In the genomic region with DNA sequence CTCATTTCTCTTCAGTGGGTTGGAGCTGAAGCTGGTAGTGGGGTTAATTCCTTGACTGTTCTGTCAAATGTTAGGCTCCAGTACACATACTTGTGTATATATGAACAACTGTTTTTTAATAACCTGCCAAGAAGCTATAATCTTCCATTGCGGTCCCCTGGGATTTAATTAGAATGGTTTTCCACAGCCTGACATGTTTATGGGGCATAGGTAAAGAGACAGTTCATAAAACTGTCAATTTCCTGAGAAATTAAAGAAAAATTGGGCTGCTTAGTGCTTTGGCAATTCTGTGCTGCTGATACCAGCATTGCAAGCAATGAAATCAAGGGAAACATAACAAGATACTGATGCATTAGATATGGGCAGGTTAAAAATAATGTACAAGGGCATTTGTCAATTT, we compare ENCODE assay signal across 19 cellular contexts.
"Had no signal": no experiment of that assay in that cellular context is flagged by ENCODE, and none has a peak within 500 bp of the region (broad histone marks: within the 10 kb centered on the region; RNA-seq: fewer than 3 reads in every experiment).

No MANE protein-coding gene starts in this region.

- DNase-seq: dermis blood vessel endothelial cell; effector memory CD4-positive, alpha-beta T cell; foreskin keratinocyte; heart left ventricle; kidney; left lung; mesenchymal stem cell; mucosa of descending colon; naive thymus-derived CD4-positive, alpha-beta T cell; stimulated activated CD4-positive, alpha-beta T cell treated with anti-CD3 and anti-CD28 coated beads, Interleukin-12 subunit alpha, Interleukin-12 subunit beta, amount 100 ng/mL, for 4 hours; stimulated activated CD4-positive, alpha-beta T cell treated with anti-CD3 and anti-CD28 coated beads, Interleukin-1b, Interleukin-23, amount 100 ng/mL, for 48 hours; stimulated activated CD4-positive, alpha-beta T cell treated with anti-CD3 and anti-CD28 coated beads, Interleukin-4, amount 100 ng/mL, for 1 hour; stimulated activated naive CD4-positive, alpha-beta T cell treated with Interleukin-2 at 50 U/mL for 16 hours; stomach; thyroid gland; trophoblast cell had no signal

- ATAC-seq: foreskin keratinocyte; gastroesophageal sphincter; heart left ventricle; left lung; mucosa of descending colon; naive thymus-derived CD4-positive, alpha-beta T cell; sciatic nerve; stimulated activated effector memory CD8-positive, alpha-beta T cell treated with anti-CD3 and anti-CD28 coated beads, Interleukin-12 subunit alpha, Interleukin-12 subunit beta, amount 100 ng/mL, for 72 hours had no signal
